In the genomic region with DNA sequence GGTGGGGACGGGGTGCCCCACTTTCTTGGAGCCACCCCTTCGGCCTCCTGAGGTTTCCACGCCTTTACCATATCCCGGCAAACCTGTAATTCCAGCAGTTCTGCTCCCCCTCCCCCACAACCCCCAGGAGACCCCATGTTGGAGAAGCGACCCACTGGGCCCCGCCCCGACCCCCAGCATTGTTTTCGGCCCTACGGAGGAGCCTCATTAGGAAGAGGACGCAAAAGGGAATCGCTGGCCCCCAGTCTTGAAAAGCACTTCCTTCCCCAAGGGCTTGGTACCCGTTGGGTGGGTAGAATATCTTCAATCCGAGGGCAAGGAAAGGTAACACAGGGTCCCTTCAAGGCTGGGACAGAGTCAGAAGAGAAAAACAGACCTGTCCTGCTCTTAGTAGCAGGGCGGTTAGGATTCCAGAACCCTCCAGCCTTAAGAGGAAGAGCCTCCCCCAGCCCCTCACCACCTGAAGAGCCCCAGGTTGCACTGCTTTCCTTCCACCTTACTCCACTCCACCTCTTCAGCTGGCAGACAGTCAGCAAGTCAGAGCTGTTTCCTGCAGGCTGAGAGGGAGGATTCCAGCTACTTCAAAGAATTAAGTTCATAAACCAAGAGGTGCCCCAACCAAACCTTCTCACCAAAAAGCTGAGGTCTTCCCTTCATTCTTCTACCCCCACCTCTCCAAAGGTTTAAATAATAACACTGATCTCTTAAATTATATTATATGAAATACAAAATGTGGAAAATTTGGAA, we compare ENCODE assay signal across 9 cellular contexts. TPM values are rescaled to one million over a fixed set of nuclear protein-coding genes. Genes with fewer than 3 reads are reported as not detected.
DNase-seq lines count a peak whose midpoint lies in the region; ATAC-seq and TF ChIP-seq lines count a peak whose summit lies in the region.
"Had no signal": no experiment of that assay in that cellular context is flagged by ENCODE, and none has a peak within 500 bp of the region (broad histone marks: within the 10 kb centered on the region; RNA-seq: fewer than 3 reads in every experiment).

No MANE protein-coding gene starts in this region.

- no peaks in the 10 kb centered on the region for H3K36me3 Mint-ChIP-seq in neural crest cell (ENCODE audit: low read depth)

- peaks cover 28% of the 10 kb centered on the region for H3K4me1 ChIP-seq in BLaER1
- peaks cover 36% of the 10 kb centered on the region for H3K4me1 ChIP-seq in Panc1 (ENCODE audit: control insufficient read depth, insufficient read depth, low read length)

- CTCF ChIA-PET in Panc1 (lab: Charles Lee), result no interaction called here

- no peaks in the 10 kb centered on the region for H3K36me3 ChIP-seq in BLaER1
- H3K36me3 ChIP-seq in Panc1 (ENCODE audit: control insufficient read depth, insufficient read depth, low read length), result peaks cover 4% of the 10 kb centered on the region; the same call in 1 of the 2 replicates

- peaks cover 20% of the 10 kb centered on the region for H3K4me1 Mint-ChIP-seq in neural crest cell

- H3K27ac Mint-ChIP-seq in neural crest cell (ENCODE audit: unreplicated experiment), result no peak overlapping the region

- H3K9me3 Mint-ChIP-seq in neural crest cell, result no peaks in the 10 kb centered on the region

- POLR2A ChIA-PET in Panc1 (lab: Charles Lee), result no interaction called here

- peaks cover 49% of the 10 kb centered on the region for H4K20me1 ChIP-seq in BLaER1

- no peaks in the 10 kb centered on the region for H3K9me3 ChIP-seq in BLaER1
- H3K9me3 ChIP-seq in Panc1 (ENCODE audit: control insufficient read depth, insufficient read depth, low read depth, low read length), result no peaks in the 10 kb centered on the region

- BruUV-seq in Panc1 (replicated peaks; lab: Mats Ljungman, UMichigan), result no TSS peak

- no peak overlapping the region for H3K9ac ChIP-seq in BLaER1

- peaks cover 13% of the 10 kb centered on the region for H3K27me3 Mint-ChIP-seq in neural crest cell (ENCODE audit: low read depth)

- peak overlapping the region; percentile 85 for H3K4me3 Mint-ChIP-seq in neural crest cell

- peak; percentile 5; the same call in 1 of the 2 replicates for ATAC-seq in Panc1
- no peak for ATAC-seq in HG03432 (IDR thresholded peaks at IDR 0.05; ENCODE audit: unreplicated experiment)
- no peak for ATAC-seq in HG02973 (IDR thresholded peaks at IDR 0.05; ENCODE audit: unreplicated experiment)

- H3K27me3 ChIP-seq in BLaER1 (peaks cover 94% of the 10 kb centered on the region), Panc1 (ENCODE audit: control insufficient read depth, insufficient read depth, low read length) (no peaks in the 10 kb centered on the region)

- peak overlapping the region; percentile 67 for H3K4me3 ChIP-seq in BLaER1
- peak overlapping the region; percentile 59 to 62 for H3K4me3 ChIP-seq in Panc1 (ENCODE audit: low read depth in 2 of 2, low read length in 2 of 2)

- H3K4me2 ChIP-seq in BLaER1, result peak overlapping the region; percentile 89

- no peak overlapping the region for H3K27ac ChIP-seq in BLaER1
- peak overlapping the region; percentile 78 for H3K27ac ChIP-seq in Panc1 (ENCODE audit: low read length)
- peak overlapping the region; percentile 100 for H3K27ac ChIP-seq in epithelial cell of prostate

- in situ Hi-C loops in Panc1 (cut with HindIII; ENCODE audit: low pct_unique_long_range_greater_than_20kb, low sequenced_read_pairs), result no loop called here

- intact Hi-C loops in Panc1 (cut with micrococcal nuclease; ENCODE audit: unreplicated experiment), result no loop called here

- DNase-seq in Panc1 (ENCODE audit: low read depth, low spot score) (no peak), epithelial cell of prostate (ENCODE audit: low read depth, low spot score) (no peak), neural crest cell (ENCODE audit: low read depth, low spot score) (no peak), NOMO-1 (lab: John Stamatoyannopoulos, UW; ENCODE audit: unreplicated experiment in 2 of 2) (no peak), GDM1 (lab: John Stamatoyannopoulos, UW) (no peak)
- DNase-seq: MM.1S had no signal

- TF ChIP-seq CTCF in Panc1 (IDR thresholded peaks at IDR 0.05), result no peak
- no peak for TF ChIP-seq CTCF in neural crest cell (conservative IDR thresholded peaks at IDR 0.05)

RNA-seq across cellular contexts. Expression of gene TLCD2, which starts 0.8 kb away (rescaled TPM):
- total RNA-seq in Panc1 (2021; ENCODE audit: unreplicated experiment) (7.0 TPM), neural crest cell (1.1 TPM in 2 replicates)
- 3.0 TPM for polyA plus RNA-seq in Panc1 (2012; ENCODE audit: insufficient read length)

RNA-seq across cellular contexts. Expression of gene WDR81, which starts 13.5 kb away (rescaled TPM):
- total RNA-seq in Panc1 (2021; ENCODE audit: unreplicated experiment), result 29.5 TPM
- 36.4 TPM for polyA plus RNA-seq in Panc1 (2012; ENCODE audit: insufficient read length)
- 13.2 and 14.2 TPM in 2 replicates for total RNA-seq in neural crest cell

RNA-seq across cellular contexts. Expression of gene PRPF8, which starts 26.3 kb away (rescaled TPM):
- total RNA-seq in Panc1 (2021; ENCODE audit: unreplicated experiment), result 296 TPM
- polyA plus RNA-seq in Panc1 (2012; ENCODE audit: insufficient read length), result 473 TPM
- 449 and 459 TPM in 2 replicates for total RNA-seq in neural crest cell

RNA-seq across cellular contexts. Expression of gene SERPINF2, which starts 31.7 kb away (rescaled TPM):
- total RNA-seq in Panc1 (2021; ENCODE audit: unreplicated experiment) (0.77 TPM), neural crest cell (0.19 TPM in 1 of 2 replicates, not detected in the other)
- 1.3 TPM for polyA plus RNA-seq in Panc1 (2012; ENCODE audit: insufficient read length)

RNA-seq across cellular contexts. Expression of gene SERPINF1, which starts 50.9 kb away (rescaled TPM):
- total RNA-seq in Panc1 (2021; ENCODE audit: unreplicated experiment), result 4.6 TPM
- 10.1 TPM for polyA plus RNA-seq in Panc1 (2012; ENCODE audit: insufficient read length)
- total RNA-seq in neural crest cell, result 2.3 and 4.6 TPM in 2 replicates
